ENCODE assay signal across 34 cellular contexts in genomic region chr6:62162858-62163257, GRCh38.
"Had no signal": no experiment of that assay in that cellular context is flagged by ENCODE, and none has a peak within 500 bp of the region (broad histone marks: within the 10 kb centered on the region; RNA-seq: fewer than 3 reads in every experiment).

No MANE protein-coding gene starts in this region.

- H3K4me2 ChIP-seq: KMS-11 had no signal

- H3K9ac ChIP-seq: KMS-11 had no signal

- H3K27ac ChIP-seq: KMS-11 had no signal

- DNase-seq: Karpas-422, Kasumi-1, MG63, MM.1S, MV-4-11, NCI-H1048, NCI-H1092, NCI-H1092 treated with DMSO at 0.1 percent for 48 hours, NCI-H1105, NCI-H1105 treated with DMSO at 0.1 percent for 48 hours, NCI-H1417, NCI-H1417 treated with DMSO at 0.1 percent for 48 hours, NCI-H1436, NCI-H1436 treated with DMSO at 0.1 percent for 48 hours, NCI-H146, NCI-H1694, NCI-H1694 treated with DMSO at 0.1 percent for 48 hours, NCI-H187, NCI-H187 treated with DMSO at 0.1 percent for 48 hours, NCI-H1930, NCI-H2029, NCI-H2029 treated with DMSO at 0.1 percent for 48 hours, NCI-H2081, NCI-H2081 treated with DMSO at 0.1 percent for 48 hours, NCI-H2107, NCI-H2171, NCI-H2227 treated with DMSO at 0.1 percent for 48 hours, NCI-H226, NCI-H345, NCI-H446, NCI-H446 treated with DMSO at 0.1 percent for 48 hours, NCI-H510A, NCI-H510A treated with DMSO at 0.1 percent for 48 hours had no signal

- H3K9me3 ChIP-seq: MG63 had no signal

- H3K4me3 ChIP-seq: MG63 had no signal

- H3K36me3 ChIP-seq: MG63 had no signal

- H3K27me3 ChIP-seq: MG63 had no signal
